8 cellular contexts compared by ENCODE assay signal in the genomic region with DNA sequence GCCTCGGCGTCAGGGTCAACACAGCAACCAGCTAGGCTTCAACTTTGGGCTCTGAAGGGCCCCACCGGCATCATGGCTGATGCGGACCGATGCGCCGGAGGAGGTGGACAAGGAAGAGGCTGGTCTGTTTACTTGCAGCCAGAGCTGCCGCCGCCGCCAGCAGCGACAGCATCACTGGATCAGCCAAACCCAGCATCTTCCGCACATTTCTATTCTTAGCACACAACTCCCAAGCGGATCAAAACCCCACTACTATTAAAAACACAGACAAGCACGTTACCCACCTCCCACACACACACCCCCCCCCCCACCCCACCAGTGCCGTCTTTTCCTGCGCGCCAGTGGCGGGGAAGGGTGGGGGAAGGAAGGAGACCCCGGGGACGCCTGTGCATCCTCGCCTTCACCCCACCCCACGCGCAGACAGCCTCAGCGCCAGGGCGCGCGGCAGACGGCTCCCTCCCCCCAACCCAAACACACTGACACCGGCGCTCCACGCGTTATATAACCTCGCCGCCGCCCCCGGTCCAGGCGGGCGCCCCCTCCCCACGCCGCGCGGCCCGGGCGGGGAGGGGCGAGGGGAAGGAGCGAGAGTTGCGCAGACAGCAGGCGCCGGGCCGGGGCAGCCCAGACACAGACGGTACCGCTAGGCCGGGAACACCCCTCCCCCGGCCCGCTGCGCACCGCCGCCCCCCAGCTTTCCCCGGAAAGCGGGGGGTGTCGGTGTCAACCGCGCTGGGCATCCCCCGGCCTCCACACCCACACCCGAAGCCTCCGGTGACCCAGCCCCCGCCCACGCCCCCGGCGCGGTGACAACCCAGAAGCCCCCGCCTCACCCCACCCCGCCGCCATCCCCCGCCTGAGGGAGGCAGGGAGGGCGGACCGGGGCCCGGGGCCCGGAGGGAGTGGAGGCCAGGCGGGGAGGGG.
A peak's percentile ranks its signal among the peaks of the same experiment; 100 is the strongest.
DNase-seq lines count a peak whose midpoint lies in the region; ATAC-seq and TF ChIP-seq lines count a peak whose summit lies in the region.

No MANE protein-coding gene starts in this region.

- POLR2A ChIA-PET in AG04449 (lab: Yijun Ruan, JAX) = interaction anchor here (1.0 kb wide), 1 partner anchor 78 kb away, joined by 3 read pairs; no protein-coding TSS in a partner anchor

- peak overlapping the region; percentile 69 for H3K4me3 ChIP-seq in AG04449 (ENCODE audit: low read depth, low read length)

- DNase-seq in AG04449 (ENCODE audit: low read depth, low spot score) (peak; percentile 9), RPMI8226 (peak; percentile 19), germinal center (ENCODE audit: low spot score) (peak; percentile 5), nucleus accumbens (lab: John Stamatoyannopoulos, UW) (peak in 53 of 56 donors; percentile 17 to 90 (median 71)), stromal cell of bone marrow (ENCODE audit: low read depth) (peak; percentile 38)
- DNase-seq in activated naive CD4-positive, alpha-beta T cell treated with Interleukin-2 at 50 U/mL for 16 hours = peak; percentile 83

- TF ChIP-seq CTCF in AG04449 (IDR thresholded peaks at IDR 0.05; ENCODE audit: insufficient read depth, low read length, missing control alignments) = no peak

- peak; percentile 24 for ATAC-seq in GM19324 (IDR thresholded peaks at IDR 0.05; ENCODE audit: low FRiP score, unreplicated experiment)
- peak; percentile 19 for ATAC-seq in HG03520 (IDR thresholded peaks at IDR 0.05; ENCODE audit: unreplicated experiment)

- CTCF ChIA-PET in AG04449 (lab: Yijun Ruan, JAX) = interaction anchor here (1.1 kb wide), 1 partner anchor 96 kb away, joined by 3 read pairs; no protein-coding TSS in a partner anchor

Comparison
In these comparisons a context has a peak if more than half of its experiments do, and no peak if none do; other contexts are left out.
1. Peak in every context shown above with its lines: DNase-seq, ATAC-seq and H3K4me3 ChIP-seq.
2. DNase-seq: peak in every context shown above with its lines; median percentile 83 in activated naive CD4-positive, alpha-beta T cell treated with Interleukin-2 at 50 U/mL for 16 hours; 71 in nucleus accumbens; 38 in stromal cell of bone marrow; 19 in RPMI8226; 9 in AG04449; 5 in germinal center.